ENCODE assay signal across 17 cellular contexts in genomic region chr11:108198833-108199232, GRCh38. TPM values are rescaled to one million over a fixed set of nuclear protein-coding genes. Genes with fewer than 3 reads are reported as not detected.
DNase-seq lines count a peak whose midpoint lies in the region; ATAC-seq, FAIRE-seq and TF ChIP-seq lines count a peak whose summit lies in the region.
"Had no signal": no experiment of that assay in that cellular context is flagged by ENCODE, and none has a peak within 500 bp of the region (broad histone marks: within the 10 kb centered on the region; RNA-seq: fewer than 3 reads in every experiment).

No MANE protein-coding gene starts in this region.

- FAIRE-seq in keratinocyte (lab: Jason Lieb, UNC) = no peak
- FAIRE-seq: A549, TTC549 had no signal

- ATAC-seq in activated T-helper 17 cell treated with anti-CD3 and anti-CD28 coated beads, Interleukin-2, amount 50 U/mL, for 72 hours (replicated peaks) = no peak
- ATAC-seq in HG03135 (IDR thresholded peaks at IDR 0.05; ENCODE audit: unreplicated experiment) = no peak
- ATAC-seq in T-cell (replicated peaks in 1 of 4) = no peak
- ATAC-seq: A549 had no signal

- H3K9me1 ChIP-seq in keratinocyte (ENCODE audit: control insufficient read depth, extremely low read depth, insufficient read depth, low read length) = no peaks in the 10 kb centered on the region

- H3K4me1 Mint-ChIP-seq in activated CD4-positive, alpha-beta T cell treated with anti-CD3 and anti-CD28 coated beads, Interleukin-2, amount 10 ng/mL, durations not matched to agents 24 days and 14 days = peaks cover 34% of the 10 kb centered on the region
- peaks cover 41% of the 10 kb centered on the region for H3K4me1 Mint-ChIP-seq in activated T-helper 17 cell treated with anti-CD3 and anti-CD28 coated beads, Interleukin-2, amount 50 U/mL, for 72 hours
- H3K4me1 Mint-ChIP-seq in T-cell = peaks cover 65 to 85% (median 80%) of the 10 kb centered on the region in 3 donors

- 95% methylated on average over 8 of the region's 8 CpGs for WGBS in smooth muscle cell (ENCODE audit: low lambda C conversion rate)

- peaks cover 61% of the 10 kb centered on the region for H3K36me3 Mint-ChIP-seq in activated CD4-positive, alpha-beta T cell treated with anti-CD3 and anti-CD28 coated beads, Interleukin-2, amount 10 ng/mL, durations not matched to agents 24 days and 14 days (ENCODE audit: low read depth)
- H3K36me3 Mint-ChIP-seq in activated T-helper 17 cell treated with anti-CD3 and anti-CD28 coated beads, Interleukin-2, amount 50 U/mL, for 72 hours (ENCODE audit: low read depth) = peaks cover 79% of the 10 kb centered on the region
- peaks cover 46% of the 10 kb centered on the region for H3K36me3 Mint-ChIP-seq in T-cell

- no peak overlapping the region for H3K9ac ChIP-seq in keratinocyte (ENCODE audit: control insufficient read depth, extremely low read depth, insufficient read depth, low read length)
- no peak overlapping the region for H3K9ac ChIP-seq in smooth muscle cell (ENCODE audit: low read depth)
- H3K9ac ChIP-seq: KMS-11 had no signal

- intact Hi-C loops in activated CD4-positive, alpha-beta T cell treated with anti-CD3 and anti-CD28 coated beads, Interleukin-2, amount 10 ng/mL, durations not matched to agents 24 days and 14 days (cut with micrococcal nuclease) = loop anchor here (10.0 kb wide), 1 partner anchor 54 kb away; no protein-coding TSS in a partner anchor
- intact Hi-C loops in ascending aorta (cut with DNase I) = no loop called here

- H3K4me1 ChIP-seq in keratinocyte (ENCODE audit: control insufficient read depth, extremely low read depth, insufficient read depth, low read length) = peaks cover 23% of the 10 kb centered on the region
- peaks cover 8% of the 10 kb centered on the region for H3K4me1 ChIP-seq in smooth muscle cell (ENCODE audit: low read depth)
- no peaks in the 10 kb centered on the region for H3K4me1 ChIP-seq in ascending aorta
- H3K4me1 ChIP-seq: A549 had no signal

- peaks cover 12% of the 10 kb centered on the region for H3F3A ChIP-seq in smooth muscle cell (ENCODE audit: low read depth)

- H3K4me3 Mint-ChIP-seq in activated CD4-positive, alpha-beta T cell treated with anti-CD3 and anti-CD28 coated beads, Interleukin-2, amount 10 ng/mL, durations not matched to agents 24 days and 14 days = no peak overlapping the region
- peak overlapping the region; percentile 63 for H3K4me3 Mint-ChIP-seq in activated T-helper 17 cell treated with anti-CD3 and anti-CD28 coated beads, Interleukin-2, amount 50 U/mL, for 72 hours
- H3K4me3 Mint-ChIP-seq in T-cell = peak overlapping the region in 1 of 3 donors; percentile 52
- H3K4me3 Mint-ChIP-seq: type B pancreatic cell had no signal

- dilution Hi-C loops in keratinocyte (cut with MboI; ENCODE audit: extremely low pct_ligation_motif_present, low sequenced_read_pairs) = no loop called here

- no peaks in the 10 kb centered on the region for H3K9me3 Mint-ChIP-seq in activated CD4-positive, alpha-beta T cell treated with anti-CD3 and anti-CD28 coated beads, Interleukin-2, amount 10 ng/mL, durations not matched to agents 24 days and 14 days
- no peaks in the 10 kb centered on the region for H3K9me3 Mint-ChIP-seq in activated T-helper 17 cell treated with anti-CD3 and anti-CD28 coated beads, Interleukin-2, amount 50 U/mL, for 72 hours
- peaks cover 0 to under 1% (median 0%) of the 10 kb centered on the region in 3 donors for H3K9me3 Mint-ChIP-seq in T-cell

- H2AFZ ChIP-seq in keratinocyte (ENCODE audit: control insufficient read depth, low read length) (peak overlapping the region; percentile 17), smooth muscle cell (ENCODE audit: low read depth) (no peak overlapping the region)

- CTCF ChIA-PET in T-cell (lab: Charles Lee) = interaction anchor here in 1 of 2 donors (0.8 kb wide), 1 partner anchor 22 kb away, joined by 4 read pairs; no protein-coding TSS in a partner anchor

- H3K27ac Mint-ChIP-seq in activated CD4-positive, alpha-beta T cell treated with anti-CD3 and anti-CD28 coated beads, Interleukin-2, amount 10 ng/mL, durations not matched to agents 24 days and 14 days = peak overlapping the region; percentile 79
- H3K27ac Mint-ChIP-seq in activated T-helper 17 cell treated with anti-CD3 and anti-CD28 coated beads, Interleukin-2, amount 50 U/mL, for 72 hours = peak overlapping the region; percentile 79
- H3K27ac Mint-ChIP-seq in T-cell = peak overlapping the region in 1 of 2 donors; percentile 73

- no peaks in the 10 kb centered on the region for H4K20me1 ChIP-seq in keratinocyte (ENCODE audit: control insufficient read depth, extremely low read depth, insufficient read depth, low read length)
- H4K20me1 ChIP-seq in smooth muscle cell (ENCODE audit: low read depth) = peaks cover 21% of the 10 kb centered on the region

- H3K79me2 ChIP-seq in keratinocyte (ENCODE audit: control insufficient read depth, insufficient read depth, low read length) (peaks cover 14% of the 10 kb centered on the region), smooth muscle cell (ENCODE audit: low read depth) (peaks cover 24% of the 10 kb centered on the region)

- H3K9me3 ChIP-seq in keratinocyte (ENCODE audit: control insufficient read depth, low read depth, low read length) (no peaks in the 10 kb centered on the region), smooth muscle cell (replicated peaks; ENCODE audit: low read depth) (no peaks in the 10 kb centered on the region), ascending aorta (no peaks in the 10 kb centered on the region)
- H3K9me3 ChIP-seq: A549 had no signal

- TF ChIP-seq CTCF in keratinocyte (optimal IDR thresholded peaks at IDR 0.05 in 1 of 3, IDR thresholded peaks at IDR 0.05 in 1 of 3, conservative IDR thresholded peaks at IDR 0.05 in 1 of 3; ENCODE audit: extremely low read depth in 1 of 3, insufficient read depth in 2 of 3, low read length in 3 of 3) = no peak
- no peak for TF ChIP-seq CTCF in smooth muscle cell (IDR thresholded peaks at IDR 0.05; ENCODE audit: borderline replicate concordance, insufficient read depth, poor library complexity, severe bottlenecking)
- TF ChIP-seq CTCF in ascending aorta (IDR thresholded peaks at IDR 0.05) = no peak

- POLR2A ChIA-PET in T-cell (lab: Charles Lee) = no interaction called here

- H3K36me3 ChIP-seq in keratinocyte (ENCODE audit: control insufficient read depth in 2 of 2, extremely low read depth in 1 of 2, insufficient read depth in 2 of 2, low read length in 2 of 2) = peaks cover 0 to 5% of the 10 kb centered on the region in 2 experiments
- no peaks in the 10 kb centered on the region for H3K36me3 ChIP-seq in smooth muscle cell (ENCODE audit: low read depth)
- peaks cover 2 to 26% of the 10 kb centered on the region in 2 donors for H3K36me3 ChIP-seq in ascending aorta

- H3K27ac ChIP-seq in keratinocyte (ENCODE audit: control insufficient read depth, insufficient read depth, low read length) (no peak overlapping the region), smooth muscle cell (ENCODE audit: low read depth) (peak overlapping the region; percentile 77), ascending aorta (no peak overlapping the region)
- H3K27ac ChIP-seq: KMS-11 had no signal

- no peak for DNase-seq in activated CD4-positive, alpha-beta T cell treated with anti-CD3 and anti-CD28 coated beads, Interleukin-2, amount 10 ng/mL, durations not matched to agents 24 days and 14 days
- DNase-seq in activated CD4-positive, alpha-beta T cell treated with anti-CD3 and anti-CD28 coated beads for 48 hours = no peak
- DNase-seq in keratinocyte (ENCODE audit: low read depth, low spot score) = no peak
- no peak for DNase-seq in smooth muscle cell (lab: John Stamatoyannopoulos, UW; ENCODE audit: unreplicated experiment)
- no peak for DNase-seq in ascending aorta (ENCODE audit: low spot score in 2 of 2)
- no peak for DNase-seq in T-cell
- DNase-seq: DMS 273 treated with DMSO at 0.1 percent for 48 hours; glutamatergic neuron; NCI-H1694; NCI-H524 treated with DMSO at 0.1 percent for 48 hours; stimulated activated CD4-positive, alpha-beta T cell treated with anti-CD3 and anti-CD28 coated beads, Interleukin-12 subunit alpha, Interleukin-12 subunit beta, amount 100 ng/mL, for 4 hours had no signal

- no peaks in the 10 kb centered on the region for H3K27me3 Mint-ChIP-seq in activated CD4-positive, alpha-beta T cell treated with anti-CD3 and anti-CD28 coated beads, Interleukin-2, amount 10 ng/mL, durations not matched to agents 24 days and 14 days
- no peaks in the 10 kb centered on the region for H3K27me3 Mint-ChIP-seq in activated T-helper 17 cell treated with anti-CD3 and anti-CD28 coated beads, Interleukin-2, amount 50 U/mL, for 72 hours
- H3K27me3 Mint-ChIP-seq in T-cell = no peaks in the 10 kb centered on the region
- H3K27me3 Mint-ChIP-seq: type B pancreatic cell had no signal

- H3K4me2 ChIP-seq in keratinocyte (ENCODE audit: control insufficient read depth, extremely low read depth, insufficient read depth, low read depth, low read length) (peak overlapping the region; percentile 34), smooth muscle cell (no peak overlapping the region)
- H3K4me2 ChIP-seq: A549, KMS-11 had no signal

- H3K27me3 ChIP-seq in keratinocyte (ENCODE audit: control insufficient read depth, extremely low read depth, insufficient read depth, low read length) (no peaks in the 10 kb centered on the region), smooth muscle cell (ENCODE audit: low read depth) (no peaks in the 10 kb centered on the region), ascending aorta (no peaks in the 10 kb centered on the region)

- no peak overlapping the region for H3K4me3 ChIP-seq in keratinocyte (ENCODE audit: control insufficient read depth in 2 of 3, extremely low read depth in 1 of 3, insufficient read depth in 2 of 3, low read depth in 1 of 3, low read length in 3 of 3)
- H3K4me3 ChIP-seq in smooth muscle cell = no peak overlapping the region
- H3K4me3 ChIP-seq in ascending aorta = no peak overlapping the region
- H3K4me3 ChIP-seq: A549 had no signal

RNA-seq across cellular contexts. Expression of gene NPAT, which starts 23.6 kb away (rescaled TPM):
- total RNA-seq in activated CD4-positive, alpha-beta T cell treated with anti-CD3 and anti-CD28 coated beads, Interleukin-2, amount 10 ng/mL, durations not matched to agents 24 days and 14 days = 29.3 and 29.8 TPM in 2 replicates
- 10 to 100 TPM; 34.0 to 44.5 TPM for total RNA-seq in activated T-helper 17 cell treated with anti-CD3 and anti-CD28 coated beads, Interleukin-2, amount 50 U/mL, for 72 hours
- polyA plus RNA-seq in keratinocyte (6.1 to 8.0 TPM (median 6.3 TPM) in 3 replicates), smooth muscle cell (6.2 and 8.6 TPM in 2 replicates)
- polyA plus RNA-seq in keratinocyte (2011; ENCODE audit: low read depth) = 2.0 TPM
- 2.0 and 5.4 TPM in 2 replicates for polyA plus RNA-seq in keratinocyte (2011; cell fraction: cytosol; rRNA removed)
- polyA plus RNA-seq in keratinocyte (2011; cell fraction: nucleus; rRNA removed) = 7.5 and 8.6 TPM in 2 replicates
- 3.7 and 4.8 TPM in 2 replicates for polyA plus RNA-seq in keratinocyte (2012; ENCODE audit: low replicate concordance)
- 4.3 to 19.6 TPM (median 12.5 TPM) in 3 replicates for polyA minus RNA-seq in keratinocyte
- 5.2 TPM for polyA minus RNA-seq in keratinocyte (2011; cell fraction: cytosol; rRNA and poly(A)+ RNA removed)
- polyA minus RNA-seq in keratinocyte (2011; cell fraction: nucleus; rRNA and poly(A)+ RNA removed) = 12.5 and 22.9 TPM in 2 replicates
- total RNA-seq in smooth muscle cell (21.5 and 26.7 TPM in 2 replicates), ascending aorta (2.0 TPM), T-cell (10 to 100 TPM; 46.9 to 54.1 (median 49.1) TPM)

RNA-seq across cellular contexts. Expression of gene ATM, which starts 24.0 kb away (rescaled TPM):
- total RNA-seq in activated CD4-positive, alpha-beta T cell treated with anti-CD3 and anti-CD28 coated beads, Interleukin-2, amount 10 ng/mL, durations not matched to agents 24 days and 14 days = 37.6 and 42.5 TPM in 2 replicates
- total RNA-seq in activated T-helper 17 cell treated with anti-CD3 and anti-CD28 coated beads, Interleukin-2, amount 50 U/mL, for 72 hours = 10 to 100 TPM; 43.6 to 89.7 TPM
- polyA plus RNA-seq in keratinocyte (18.6 to 28.5 TPM (median 21.5 TPM) in 3 replicates), smooth muscle cell (7.6 and 17.5 TPM in 2 replicates)
- 38.0 TPM for polyA plus RNA-seq in keratinocyte (2011; ENCODE audit: low read depth)
- 8.2 and 14.3 TPM in 2 replicates for polyA plus RNA-seq in keratinocyte (2011; cell fraction: cytosol; rRNA removed)
- 51.3 and 64.3 TPM in 2 replicates for polyA plus RNA-seq in keratinocyte (2011; cell fraction: nucleus; rRNA removed)
- 8.0 and 16.6 TPM in 2 replicates for polyA plus RNA-seq in keratinocyte (2012; ENCODE audit: low replicate concordance)
- polyA minus RNA-seq in keratinocyte = 24.4 to 82.2 TPM (median 33.2 TPM) in 3 replicates
- polyA minus RNA-seq in keratinocyte (2011; cell fraction: cytosol; rRNA and poly(A)+ RNA removed) = 22.1 TPM
- 92.6 and 165 TPM in 2 replicates for polyA minus RNA-seq in keratinocyte (2011; cell fraction: nucleus; rRNA and poly(A)+ RNA removed)
- total RNA-seq in smooth muscle cell (56.4 and 64.6 TPM in 2 replicates), ascending aorta (16.0 TPM), T-cell (100 to 1,000 TPM; 376 to 547 (median 410) TPM)
